1 cellular context compared by ENCODE assay signal in the genomic region with DNA sequence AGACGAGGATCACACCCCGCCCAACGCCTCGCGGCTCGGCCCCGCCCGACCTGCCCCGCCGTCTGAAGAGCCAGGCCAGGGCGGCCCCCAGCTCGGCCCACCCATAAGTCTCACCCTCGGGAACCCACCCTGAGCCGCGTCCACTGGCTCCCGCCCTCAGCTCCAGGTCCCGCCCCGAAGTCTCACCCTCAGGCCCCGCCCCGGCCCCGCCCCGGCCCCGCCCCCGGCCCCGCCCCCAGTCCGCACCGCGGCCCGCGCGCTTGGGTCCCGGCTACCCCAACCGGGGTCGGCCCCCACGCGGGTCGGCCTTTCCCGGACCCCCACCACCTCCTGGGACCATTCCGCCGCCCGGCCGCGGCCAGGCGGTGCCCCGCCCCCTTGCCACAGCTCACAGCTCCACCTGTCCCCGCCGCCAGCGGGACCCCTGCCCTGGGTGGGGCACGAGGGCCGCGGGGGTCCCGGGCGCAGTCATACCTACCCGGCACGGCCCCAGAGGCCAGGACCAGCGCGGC.
TF ChIP-seq lines count a peak whose summit lies in the region.

No MANE protein-coding gene starts in this region.

TF ChIP-seq in GM12878, 131 proteins besides CTCF, POLR2A, EP300 and RAD21 (continued from another document):
- TF ChIP-seq, protein P1, sequence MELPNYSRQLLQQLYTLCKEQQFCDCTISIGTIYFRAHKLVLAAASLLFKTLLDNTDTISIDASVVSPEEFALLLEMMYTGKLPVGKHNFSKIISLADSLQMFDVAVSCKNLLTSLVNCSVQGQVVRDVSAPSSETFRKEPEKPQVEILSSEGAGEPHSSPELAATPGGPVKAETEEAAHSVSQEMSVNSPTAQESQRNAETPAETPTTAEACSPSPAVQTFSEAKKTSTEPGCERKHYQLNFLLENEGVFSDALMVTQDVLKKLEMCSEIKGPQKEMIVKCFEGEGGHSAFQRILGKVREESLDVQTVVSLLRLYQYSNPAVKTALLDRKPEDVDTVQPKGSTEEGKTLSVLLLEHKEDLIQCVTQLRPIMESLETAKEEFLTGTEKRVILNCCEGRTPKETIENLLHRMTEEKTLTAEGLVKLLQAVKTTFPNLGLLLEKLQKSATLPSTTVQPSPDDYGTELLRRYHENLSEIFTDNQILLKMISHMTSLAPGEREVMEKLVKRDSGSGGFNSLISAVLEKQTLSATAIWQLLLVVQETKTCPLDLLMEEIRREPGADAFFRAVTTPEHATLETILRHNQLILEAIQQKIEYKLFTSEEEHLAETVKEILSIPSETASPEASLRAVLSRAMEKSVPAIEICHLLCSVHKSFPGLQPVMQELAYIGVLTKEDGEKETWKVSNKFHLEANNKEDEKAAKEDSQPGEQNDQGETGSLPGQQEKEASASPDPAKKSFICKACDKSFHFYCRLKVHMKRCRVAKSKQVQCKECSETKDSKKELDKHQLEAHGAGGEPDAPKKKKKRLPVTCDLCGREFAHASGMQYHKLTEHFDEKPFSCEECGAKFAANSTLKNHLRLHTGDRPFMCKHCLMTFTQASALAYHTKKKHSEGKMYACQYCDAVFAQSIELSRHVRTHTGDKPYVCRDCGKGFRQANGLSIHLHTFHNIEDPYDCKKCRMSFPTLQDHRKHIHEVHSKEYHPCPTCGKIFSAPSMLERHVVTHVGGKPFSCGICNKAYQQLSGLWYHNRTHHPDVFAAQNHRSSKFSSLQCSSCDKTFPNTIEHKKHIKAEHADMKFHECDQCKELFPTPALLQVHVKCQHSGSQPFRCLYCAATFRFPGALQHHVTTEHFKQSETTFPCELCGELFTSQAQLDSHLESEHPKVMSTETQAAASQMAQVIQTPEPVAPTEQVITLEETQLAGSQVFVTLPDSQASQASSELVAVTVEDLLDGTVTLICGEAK (IDR thresholded peaks at IDR 0.05; ENCODE audit: borderline replicate concordance): no peak
- TF ChIP-seq KDM1A (IDR thresholded peaks at IDR 0.05; ENCODE audit: borderline replicate concordance) (no peak), HDAC2 (IDR thresholded peaks at IDR 0.05) (no peak), RB1 (IDR thresholded peaks at IDR 0.05; ENCODE audit: borderline replicate concordance) (no peak), STAT1 (conservative IDR thresholded peaks at IDR 0.05) (no peak)
